Comparison of ENCODE assay signal across 8 cellular contexts in the genomic region with DNA sequence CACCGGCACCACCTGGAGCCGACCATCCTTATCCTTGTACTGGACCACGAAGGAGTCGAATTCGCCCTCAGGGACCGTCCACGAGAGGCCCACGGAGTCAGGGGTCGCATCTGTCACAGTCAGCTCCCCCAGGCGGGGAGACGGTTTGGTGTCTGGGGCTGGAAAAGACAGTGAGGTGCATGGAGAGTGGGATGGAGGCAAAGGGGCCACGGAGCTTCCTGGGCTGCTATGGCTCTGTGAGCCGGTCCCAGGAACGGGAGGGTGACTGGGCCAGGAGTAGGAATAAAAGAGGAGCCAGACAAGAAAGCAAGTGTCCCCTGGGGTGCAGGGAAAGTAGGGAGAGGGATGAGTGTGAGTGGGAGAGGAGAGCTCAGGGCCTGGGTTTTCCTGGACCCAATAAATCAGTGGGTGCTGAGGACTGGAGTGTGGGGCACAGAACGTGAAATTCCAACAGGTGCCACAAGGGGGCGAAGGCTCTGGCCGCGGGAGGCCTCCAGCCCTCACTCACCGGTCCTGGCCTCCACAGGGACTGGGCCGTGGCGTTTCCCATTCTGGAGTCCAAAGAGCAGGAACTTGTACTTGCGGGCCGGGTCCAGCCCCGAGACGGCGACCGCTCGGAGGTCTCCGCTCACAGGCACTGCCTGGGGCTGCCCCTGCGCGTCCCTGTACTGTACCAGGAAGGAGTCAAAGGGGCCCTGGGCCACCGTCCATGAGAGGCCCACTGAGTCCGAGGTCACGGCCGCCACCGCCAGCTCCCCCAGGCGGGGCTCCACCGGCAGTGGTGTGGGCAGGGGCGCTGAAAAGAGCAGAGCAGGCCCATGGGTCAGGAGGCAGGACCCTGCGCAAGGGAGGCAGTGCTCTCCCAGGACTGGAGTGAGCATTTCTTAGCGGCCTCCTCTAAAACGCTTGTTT. TPM values are rescaled to one million over a fixed set of nuclear protein-coding genes. Genes with fewer than 3 reads are reported as not detected.
A peak's percentile ranks its signal among the peaks of the same experiment; 100 is the strongest.
DNase-seq lines count a peak whose midpoint lies in the region; ATAC-seq, FAIRE-seq and TF ChIP-seq lines count a peak whose summit lies in the region.

No MANE protein-coding gene starts in this region.

- no peak overlapping the region for H3K27ac Mint-ChIP-seq in activated B cell treated with CpG ODN at 0.5 μM for 24 hours

- FAIRE-seq in bronchial epithelial cell (lab: Jason Lieb, UNC) = no peak

- H3K4me3 ChIP-seq in LNCaP clone FGC (ENCODE audit: low read depth, low read length) (no peak overlapping the region), bronchial epithelial cell (ENCODE audit: low read depth, low read length) (no peak overlapping the region)

- POLR2A ChIA-PET in activated B cell treated with CpG ODN at 0.5 μM for 24 hours (lab: Charles Lee) = interaction anchor here (0.5 kb wide), 2 partner anchors 17 to 109 kb away, joined by 3 read pairs; no protein-coding TSS in a partner anchor

- H3K9me3 Mint-ChIP-seq in activated B cell treated with CpG ODN at 0.5 μM for 24 hours = no peaks in the 10 kb centered on the region

- CTCF ChIA-PET in activated B cell treated with CpG ODN at 0.5 μM for 24 hours (lab: Charles Lee) = interaction anchor here (0.7 to 1.0 kb wide), 2 partner anchors 19 to 96 kb away, joined by 3 read pairs; no protein-coding TSS in a partner anchor

- no peaks in the 10 kb centered on the region for H3K36me3 Mint-ChIP-seq in activated B cell treated with CpG ODN at 0.5 μM for 24 hours (ENCODE audit: low read depth)

- peaks cover 7% of the 10 kb centered on the region for H3K27me3 Mint-ChIP-seq in activated B cell treated with CpG ODN at 0.5 μM for 24 hours

- ATAC-seq in activated B cell treated with CpG ODN at 0.5 μM for 24 hours (ENCODE audit: low read depth) (peak; percentile 92), GM21576 (IDR thresholded peaks at IDR 0.05; ENCODE audit: unreplicated experiment) (no peak), HG03045 (IDR thresholded peaks at IDR 0.05; ENCODE audit: unreplicated experiment) (no peak)

- H3K4me1 Mint-ChIP-seq in activated B cell treated with CpG ODN at 0.5 μM for 24 hours = peaks cover 4% of the 10 kb centered on the region

- DNase-seq in EL (peak; percentile 61), LNCaP clone FGC (ENCODE audit: low read depth) (peak; percentile 13), activated B cell treated with CpG ODN at 0.5 μM for 24 hours (peak; percentile 71), bronchial epithelial cell (ENCODE audit: low read depth) (peak; percentile 15), kidney glomerular epithelial cell (lab: John Stamatoyannopoulos, UW) (peak; percentile 26)
- DNase-seq in stimulated activated CD4-positive, alpha-beta T cell treated with anti-CD3 and anti-CD28 coated beads, Interleukin-2, amount 100 ng/mL, for 4 hours (ENCODE audit: low read depth) = peak; percentile 32

- TF ChIP-seq CTCF in LNCaP clone FGC (IDR thresholded peaks at IDR 0.05; ENCODE audit: control insufficient read depth, extremely low read depth, insufficient read depth) = peak; percentile 79
- TF ChIP-seq CTCF in activated B cell treated with CpG ODN at 0.5 μM for 24 hours (IDR thresholded peaks at IDR 0.05) = no peak
- peak; percentile 93 for TF ChIP-seq CTCF in bronchial epithelial cell (IDR thresholded peaks at IDR 0.05; ENCODE audit: insufficient read depth, low read length, severe bottlenecking)

- intact Hi-C loops in activated B cell treated with CpG ODN at 0.5 μM for 24 hours (cut with micrococcal nuclease) = loop anchor here (10.0 kb wide), 2 partner anchors 107 to 747 kb away; partner anchors contain the start of genes PPT2 and PRRT1

- H3K4me3 Mint-ChIP-seq in activated B cell treated with CpG ODN at 0.5 μM for 24 hours = no peak overlapping the region

- H3K36me3 ChIP-seq in bronchial epithelial cell (ENCODE audit: control insufficient read depth, insufficient read depth, low read length) = no peaks in the 10 kb centered on the region

- peaks cover 3% of the 10 kb centered on the region for H3K27me3 ChIP-seq in bronchial epithelial cell (ENCODE audit: control insufficient read depth, insufficient read depth, low read length)

RNA-seq across cellular contexts. Expression of gene CYP21A2, which starts 9.9 kb away (rescaled TPM):
- 0.10 TPM in 1 of 2 replicates, not detected in the other for total RNA-seq in activated B cell treated with CpG ODN at 0.5 μM for 24 hours
- total RNA-seq in bronchial epithelial cell = under 0.01 TPM in 1 of 2 replicates, not detected in the other

RNA-seq across cellular contexts. Expression of gene C4B, which starts 33.5 kb away (rescaled TPM):
- 5.1 and 5.3 TPM in 2 replicates for total RNA-seq in activated B cell treated with CpG ODN at 0.5 μM for 24 hours
- 1.6 and 2.6 TPM in 2 replicates for total RNA-seq in bronchial epithelial cell

Comparison
In these comparisons a context has a peak if more than half of its experiments do, and no peak if none do; other contexts are left out.
1. DNase-seq: peak in every context shown above with its lines; median percentile 71 in activated B cell treated with CpG ODN at 0.5 μM for 24 hours; 61 in EL; 32 in stimulated activated CD4-positive, alpha-beta T cell treated with anti-CD3 and anti-CD28 coated beads, Interleukin-2, amount 100 ng/mL, for 4 hours; 26 in kidney glomerular epithelial cell; 15 in bronchial epithelial cell; 13 in LNCaP clone FGC.